ENCODE assay signal across 11 cellular contexts in genomic region chr11:8056810-8057463, GRCh38. TPM values are rescaled to one million over a fixed set of nuclear protein-coding genes. Genes with fewer than 3 reads are reported as not detected.
DNase-seq lines count a peak whose midpoint lies in the region; ATAC-seq and TF ChIP-seq lines count a peak whose summit lies in the region.
"Had no signal": no experiment of that assay in that cellular context is flagged by ENCODE, and none has a peak within 500 bp of the region (broad histone marks: within the 10 kb centered on the region; RNA-seq: fewer than 3 reads in every experiment).

No MANE protein-coding gene starts in this region.

- H4K8ac ChIP-seq in IMR-90 (ENCODE audit: low read depth in 2 of 2, low read length in 2 of 2), result no peak overlapping the region

- H3K23ac ChIP-seq in IMR-90 (ENCODE audit: low read depth, low read length), result no peak overlapping the region

- H3K4me2 ChIP-seq in IMR-90 (ENCODE audit: low read depth, low read length), result no peak overlapping the region

- ATAC-seq in IMR-90 (ENCODE audit: low read depth), result peak; percentile 56
- peak; percentile 75 for ATAC-seq in left lobe of liver
- ATAC-seq in HG03045 (IDR thresholded peaks at IDR 0.05; ENCODE audit: unreplicated experiment), result no peak

- POLR2A ChIA-PET in IMR-90 (lab: Charles Lee; ENCODE audit: unreplicated experiment), result no interaction called here

- no peaks in the 10 kb centered on the region for H3K36me3 ChIP-seq in IMR-90 (ENCODE audit: control insufficient read depth, insufficient read depth, low read length)
- H3K36me3 ChIP-seq in breast epithelium, result no peaks in the 10 kb centered on the region
- H3K36me3 ChIP-seq in spleen, result no peaks in the 10 kb centered on the region
- no peaks in the 10 kb centered on the region for H3K36me3 ChIP-seq in WERI-Rb-1

- in situ Hi-C loops in IMR-90 (cut with MboI; ENCODE audit: low sequenced_read_pairs), result no loop called here

- H2BK5ac ChIP-seq in IMR-90 (ENCODE audit: low read depth, low read length, poor library complexity, severe bottlenecking), result no peak overlapping the region

- H2BK20ac ChIP-seq in IMR-90 (ENCODE audit: low read depth, low read length), result no peak overlapping the region

- intact Hi-C loops in IMR-90 (cut with micrococcal nuclease), result no loop called here
- intact Hi-C loops in breast epithelium (cut with DNase I; ENCODE audit: low total_unique reads), result no loop called here
- intact Hi-C loops in spleen (cut with DNase I; ENCODE audit: low total_unique reads), result no loop called here

- no peak for TF ChIP-seq POLR2A in IMR-90 (IDR thresholded peaks at IDR 0.05; ENCODE audit: low read depth, low read length)
- no peak for TF ChIP-seq POLR2A in breast epithelium (IDR thresholded peaks at IDR 0.05)
- TF ChIP-seq POLR2A in spleen (IDR thresholded peaks at IDR 0.05), result no peak

- H2BK15ac ChIP-seq in IMR-90 (ENCODE audit: low read depth, low read length), result no peak overlapping the region

- CTCF ChIA-PET in IMR-90 (lab: Yijun Ruan, JAX), result interaction anchor here (1.1 kb wide), 1 partner anchor 24 kb away, joined by 3 read pairs; no protein-coding TSS in a partner anchor

- WGBS in IMR-90 (ENCODE audit: extremely low coverage in 2 of 2, insufficient read length in 1 of 2), 2 experiments, result 28% methylated on average over 3 of the region's 12 CpGs; no CpG with 5 or more reads in 1 of the 2 experiments
- WGBS in spleen, 5 donors, result 60 to 76% (median 71%) methylated on average over 12 of the region's 12 CpGs

- peaks cover 6% of the 10 kb centered on the region for H3K4me1 ChIP-seq in IMR-90 (ENCODE audit: control insufficient read depth, insufficient read depth, low read length)
- peaks cover 0 to 5% of the 10 kb centered on the region in 2 donors for H3K4me1 ChIP-seq in breast epithelium
- H3K4me1 ChIP-seq in spleen, result peaks cover 0 to 4% (median 0%) of the 10 kb centered on the region in 6 donors

- H3K27me3 ChIP-seq in IMR-90 (ENCODE audit: control insufficient read depth, insufficient read depth, low read length) (no peaks in the 10 kb centered on the region; the same call in 1 of the 2 replicates), breast epithelium (no peaks in the 10 kb centered on the region), spleen (replicated peaks in 1 of 7) (peaks cover 0 to 9% (median 0%) of the 10 kb centered on the region in 7 donors), WERI-Rb-1 (ENCODE audit: insufficient read depth, low read depth, severe bottlenecking) (no peaks in the 10 kb centered on the region)

- no peak overlapping the region for H2AK9ac ChIP-seq in IMR-90 (replicated peaks; ENCODE audit: low read depth, low read length, poor library complexity)

- H4K20me1 ChIP-seq in IMR-90 (ENCODE audit: insufficient read depth, low read length), result no peaks in the 10 kb centered on the region

- peak overlapping the region; percentile 43; the same call in 1 of the 2 replicates for H2AK5ac ChIP-seq in IMR-90 (ENCODE audit: low read depth, low read length)

- no peak overlapping the region for H2BK120ac ChIP-seq in IMR-90 (ENCODE audit: low read depth, low read length)

- no peak overlapping the region for H3K4ac ChIP-seq in IMR-90 (ENCODE audit: low read depth, low read length)

- H3K56ac ChIP-seq in IMR-90 (ENCODE audit: extremely low read depth, insufficient read depth, low read length), result no peak overlapping the region

- H3K79me1 ChIP-seq in IMR-90 (ENCODE audit: low read depth in 1 of 2, low read length in 2 of 2), result no peaks in the 10 kb centered on the region

- H3K9me1 ChIP-seq in IMR-90 (ENCODE audit: insufficient read depth, low read length), result peaks cover 7% of the 10 kb centered on the region

- H3K14ac ChIP-seq in IMR-90 (replicated peaks; ENCODE audit: low read depth, low read length), result no peak overlapping the region

- DNase-seq in IMR-90 (peak; percentile 68), breast epithelium (ENCODE audit: low spot score in 2 of 2) (peak in 1 of 2 donors; percentile 64), left lobe of liver (ENCODE audit: low spot score) (no peak), spleen (peak; percentile 20), NCI-H2227 (lab: John Stamatoyannopoulos, UW; ENCODE audit: unreplicated experiment) (no peak), SHP77 treated with DMSO at 0.1 percent for 48 hours (lab: John Stamatoyannopoulos, UW) (no peak), WERI-Rb-1 (no peak)
- DNase-seq: activated gamma-delta T cell, endodermal cell, T1000 had no signal

- no peak for TF ChIP-seq RAD21 in IMR-90 (IDR thresholded peaks at IDR 0.05; ENCODE audit: low read length)

- TF ChIP-seq CTCF in IMR-90 (conservative IDR thresholded peaks at IDR 0.05; ENCODE audit: low read depth, low read length), result no peak
- TF ChIP-seq CTCF in breast epithelium (IDR thresholded peaks at IDR 0.05), result no peak
- no peak for TF ChIP-seq CTCF in spleen (IDR thresholded peaks at IDR 0.05 in 8 of 11, conservative IDR thresholded peaks at IDR 0.05 in 3 of 11)
- no peak for TF ChIP-seq CTCF in WERI-Rb-1 (IDR thresholded peaks at IDR 0.05; ENCODE audit: low read depth, low read length)

- H3K4me3 ChIP-seq in IMR-90 (ENCODE audit: insufficient read depth, low read depth, low read length) (no peak overlapping the region), breast epithelium (no peak overlapping the region), spleen (no peak overlapping the region), WERI-Rb-1 (ENCODE audit: low read depth, low read length) (no peak overlapping the region)

- H3K27ac ChIP-seq in IMR-90 (ENCODE audit: insufficient read depth, low read length) (no peak overlapping the region), breast epithelium (peak overlapping the region; percentile 60 to 92), spleen (no peak overlapping the region), WERI-Rb-1 (no peak overlapping the region)

- H4K91ac ChIP-seq in IMR-90 (ENCODE audit: insufficient read depth, low read depth, low read length), result no peak overlapping the region

- dilution Hi-C loops in IMR-90 (cut with HindIII; ENCODE audit: low sequenced_read_pairs, unreplicated experiment), result no loop called here

- BruUV-seq in IMR-90 (replicated peaks; lab: Mats Ljungman, UMichigan), result no TSS peak

- H2AFZ ChIP-seq in IMR-90 (replicated peaks; ENCODE audit: low read length, poor library complexity), result peak overlapping the region; percentile 77

- no peak overlapping the region for H3K9ac ChIP-seq in IMR-90 (ENCODE audit: low read depth, low read length)

- H4K5ac ChIP-seq in IMR-90 (ENCODE audit: low read depth, low read length), result peak overlapping the region; percentile 24; the same call in 1 of the 2 replicates

- 0 out of 2 replicates have a peak overlapping the region, but pooled peaks have one; percentile 11 for H3K18ac ChIP-seq in IMR-90 (ENCODE audit: low read depth, low read length)

- H3K9me3 ChIP-seq in IMR-90 (ENCODE audit: control insufficient read depth, insufficient read depth, low read length), result no peaks in the 10 kb centered on the region
- H3K9me3 ChIP-seq in breast epithelium, result no peaks in the 10 kb centered on the region
- H3K9me3 ChIP-seq in spleen, result no peaks in the 10 kb centered on the region
- H3K9me3 ChIP-seq in WERI-Rb-1 (ENCODE audit: severe bottlenecking), result no peaks in the 10 kb centered on the region

TF ChIP-seq in IMR-90, 13 proteins besides CTCF, POLR2A, EP300 and RAD21:
- no peak for TF ChIP-seq MAFK (IDR thresholded peaks at IDR 0.05; ENCODE audit: low read depth, low read length)
- TF ChIP-seq CEBPB (IDR thresholded peaks at IDR 0.05; ENCODE audit: low read depth, low read length), result peak; percentile 100
- no peak for TF ChIP-seq FOS (IDR thresholded peaks at IDR 0.05; ENCODE audit: low read depth, low read length)

RNA-seq across cellular contexts. Expression of gene TUB, which starts 24.1 kb away (rescaled TPM):
- total RNA-seq in IMR-90 (2012; rRNA removed) (10.8 and 12.9 TPM in 2 replicates), breast epithelium (10 to 100 TPM in 2 of 3 donors, 1 to 10 TPM in 1; 6.3 to 17.7 (median 11.2) TPM), left lobe of liver (1.2 TPM), spleen (1 to 10 TPM; 1.4 to 3.2 (median 2.1) TPM)
- polyA plus RNA-seq in IMR-90 (2012; rRNA removed) (11.5 and 11.8 TPM in 2 replicates), spleen (under 1 TPM; 0.17 to 0.42 (median 0.21) TPM)
- polyA plus RNA-seq in IMR-90 (2012; cell fraction: cytosol; rRNA removed), result 4.6 and 7.4 TPM in 2 replicates
- 20.6 and 35.3 TPM in 2 replicates for polyA plus RNA-seq in IMR-90 (2012; cell fraction: nucleus; rRNA removed; ENCODE audit: low replicate concordance)

Comparison
In these comparisons a context has a peak if more than half of its experiments do, and no peak if none do; other contexts are left out.
1. DNase-seq: peak in IMR-90 (single experiment) and spleen (single experiment); none in left lobe of liver (single experiment), NCI-H2227 (single experiment), SHP77 treated with DMSO at 0.1 percent for 48 hours (single experiment) and WERI-Rb-1 (single experiment).
2. H3K27ac ChIP-seq: peak in breast epithelium (2 of 2); none in IMR-90 (single experiment), spleen (0 of 8) and WERI-Rb-1 (single experiment).